In the genomic region with DNA sequence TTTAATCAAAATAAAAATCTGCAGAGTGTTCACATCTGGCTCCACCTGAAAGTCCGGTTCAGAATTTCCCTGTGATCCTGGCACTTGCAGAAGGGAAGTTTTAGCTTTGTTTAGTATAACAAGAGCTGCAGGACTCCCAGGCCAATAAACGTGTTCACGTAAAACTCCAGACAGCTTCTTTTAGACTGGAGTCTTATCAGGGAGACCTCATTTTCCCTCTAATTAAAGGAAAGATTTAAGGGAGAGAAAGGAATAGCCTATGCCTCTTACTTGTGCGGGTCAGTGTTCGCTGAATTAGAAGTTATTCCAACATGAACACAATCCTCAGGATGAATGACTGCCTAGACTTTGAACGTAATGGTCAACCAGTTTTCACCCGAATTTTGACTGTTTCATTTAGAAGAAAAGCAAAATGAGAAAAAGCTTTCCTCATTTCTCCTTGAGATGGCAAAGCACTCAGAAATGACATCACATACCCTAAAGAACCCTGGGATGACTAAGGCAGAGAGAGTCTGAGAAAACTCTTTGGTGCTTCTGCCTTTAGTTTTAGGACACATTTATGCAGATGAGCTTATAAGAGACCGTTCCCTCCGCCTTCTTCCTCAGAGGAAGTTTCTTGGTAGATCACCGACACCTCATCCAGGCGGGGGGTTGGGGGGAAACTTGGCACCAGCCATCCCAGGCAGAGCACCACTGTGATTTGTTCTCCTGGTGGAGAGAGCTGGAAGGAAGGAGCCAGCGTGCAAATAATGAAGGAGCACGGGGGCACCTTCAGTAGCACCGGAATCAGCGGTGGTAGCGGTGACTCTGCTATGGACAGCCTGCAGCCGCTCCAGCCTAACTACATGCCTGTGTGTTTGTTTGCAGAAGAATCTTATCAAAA, we compare ENCODE assay signal across 8 cellular contexts.
DNase-seq lines count a peak whose midpoint lies in the region; ATAC-seq, FAIRE-seq and TF ChIP-seq lines count a peak whose summit lies in the region.

No MANE protein-coding gene starts in this region.

- H3K27me3 ChIP-seq in bronchial epithelial cell (ENCODE audit: control insufficient read depth, insufficient read depth, low read length) = no peaks in the 10 kb centered on the region
- no peaks in the 10 kb centered on the region for H3K27me3 ChIP-seq in smooth muscle cell (ENCODE audit: low read depth)

- peak; percentile 22 for ATAC-seq in HG02610 (IDR thresholded peaks at IDR 0.05; ENCODE audit: unreplicated experiment)

- H3K36me3 ChIP-seq in bronchial epithelial cell (ENCODE audit: control insufficient read depth, insufficient read depth, low read length) (no peaks in the 10 kb centered on the region), smooth muscle cell (ENCODE audit: low read depth) (no peaks in the 10 kb centered on the region)

- WGBS in smooth muscle cell (ENCODE audit: low lambda C conversion rate) = 6% methylated on average over 17 of the region's 17 CpGs

- H3K9me3 ChIP-seq in smooth muscle cell (replicated peaks; ENCODE audit: low read depth) = no peaks in the 10 kb centered on the region

- H4K20me1 ChIP-seq in smooth muscle cell (ENCODE audit: low read depth) = no peaks in the 10 kb centered on the region

- H3F3A ChIP-seq in smooth muscle cell (ENCODE audit: low read depth) = peaks cover 19% of the 10 kb centered on the region

- TF ChIP-seq CTCF in bronchial epithelial cell (IDR thresholded peaks at IDR 0.05; ENCODE audit: insufficient read depth, low read length, severe bottlenecking) (peak; percentile 13), smooth muscle cell (IDR thresholded peaks at IDR 0.05; ENCODE audit: borderline replicate concordance, insufficient read depth, poor library complexity, severe bottlenecking) (peak; percentile 15)

- H3K4me3 ChIP-seq in bronchial epithelial cell (ENCODE audit: low read depth, low read length) (peak overlapping the region; percentile 20), smooth muscle cell (peak overlapping the region; percentile 59)

- H3K27ac ChIP-seq in smooth muscle cell (ENCODE audit: low read depth) = peak overlapping the region; percentile 85

- DNase-seq in ELF-1 (ENCODE audit: low read depth, low spot score) = peak; percentile 47
- peak; percentile 24 for DNase-seq in T follicular helper cell (ENCODE audit: low read depth)
- peak; percentile 75 for DNase-seq in bronchial epithelial cell (ENCODE audit: low read depth)
- DNase-seq in iPS-NIHi7 (ENCODE audit: extremely low spot score) = peak; percentile 75
- DNase-seq in smooth muscle cell (lab: John Stamatoyannopoulos, UW; ENCODE audit: unreplicated experiment) = peak; percentile 17
- DNase-seq in NCI-H1105 treated with DMSO at 0.1 percent for 48 hours (lab: John Stamatoyannopoulos, UW) = no peak
- no peak for DNase-seq in NCI-H2171 treated with DMSO at 0.1 percent for 48 hours (lab: John Stamatoyannopoulos, UW)

- FAIRE-seq in bronchial epithelial cell (lab: Jason Lieb, UNC) = no peak

- H3K4me1 ChIP-seq in smooth muscle cell (ENCODE audit: low read depth) = peaks cover 48% of the 10 kb centered on the region

- peak overlapping the region; percentile 60 for H2AFZ ChIP-seq in smooth muscle cell (ENCODE audit: low read depth)

- peak overlapping the region; percentile 76 for H3K9ac ChIP-seq in smooth muscle cell (ENCODE audit: low read depth)

- H3K79me2 ChIP-seq in smooth muscle cell (ENCODE audit: low read depth) = peaks cover 43% of the 10 kb centered on the region

- H3K4me2 ChIP-seq in smooth muscle cell = peak overlapping the region; percentile 90

Comparison
In these comparisons a context has a peak if more than half of its experiments do, and no peak if none do; other contexts are left out.
1. DNase-seq: peak in ELF-1 (single experiment), T follicular helper cell (single experiment), bronchial epithelial cell (single experiment), iPS-NIHi7 (single experiment) and smooth muscle cell (single experiment); none in NCI-H1105 treated with DMSO at 0.1 percent for 48 hours (single experiment) and NCI-H2171 treated with DMSO at 0.1 percent for 48 hours (single experiment).